In genomic region chr19:5827891-5828660, GRCh38 we compare ENCODE assay signal across 8 cellular contexts. TPM values are rescaled to one million over a fixed set of nuclear protein-coding genes. Genes with fewer than 3 reads are reported as not detected.
DNase-seq lines count a peak whose midpoint lies in the region; ATAC-seq, FAIRE-seq and TF ChIP-seq lines count a peak whose summit lies in the region.

No MANE protein-coding gene starts in this region.

- peak overlapping the region; percentile 98 for H4K91ac ChIP-seq in H1 (replicated peaks; ENCODE audit: insufficient read length, low read length)

- H4K5ac ChIP-seq in H1 (ENCODE audit: insufficient read length, low read depth, low read length) (peak overlapping the region; percentile 90), mesendoderm (ENCODE audit: low read length) (peak overlapping the region; percentile 5)

- TF ChIP-seq CTCF in H1 (IDR thresholded peaks at IDR 0.05; ENCODE audit: control extremely low read depth in 1 of 3, insufficient read depth in 1 of 3, low read depth in 1 of 3, low read length in 3 of 3) = no peak

- peak overlapping the region; percentile 84 to 95 (median 90) for H3K9ac ChIP-seq in BLaER1 treated with 17β-estradiol and CSF1 and Interleukin-3, amounts not matched to agents 10 nM and 100 nM
- H3K9ac ChIP-seq in H1 (replicated peaks in 1 of 4; ENCODE audit: extremely low read depth in 1 of 4, low read depth in 3 of 4, low read length in 3 of 4) (peak overlapping the region; percentile 45 to 94 (median 92)), mesendoderm (ENCODE audit: low read length) (peak overlapping the region; percentile 98)

- CTCF ChIA-PET in activated CD8-positive, alpha-beta T cell treated with anti-CD3 and anti-CD28 coated beads, Interleukin-2, amount 10 ng/mL, durations not matched to agents 7 days and 5 days (lab: Charles Lee) = interaction anchor here (1.0 to 5.3 kb wide), 17 partner anchors 12 to 194 kb away, joined by 3 to 63 read pairs (median 5); partner anchors contain the start of genes CATSPERD, FUT6, LONP1 and NRTN
- CTCF ChIA-PET in H1 (lab: Charles Lee; ENCODE audit: partially characterized antibody) = interaction anchor here (0.6 to 7.8 kb wide), 15 partner anchors 11 to 115 kb away, joined by 3 to 58 read pairs (median 4); partner anchors contain the start of genes FUT6, NDUFA11, NRTN and VMAC

- WGBS in H1 (ENCODE audit: extremely low coverage in 1 of 2, insufficient coverage in 1 of 2, insufficient read length in 1 of 2, insufficient replicate concordance in 2 of 2, low coverage in 1 of 2, low lambda C conversion rate in 2 of 2, missing lambda C conversion rate in 1 of 2), 2 experiments = 2% methylated on average over 85 of the region's 91 CpGs; no CpG with 5 or more reads in 1 of the 2 experiments
- no CpG with 5 or more reads among the region's 91 CpGs for WGBS in mesendoderm (ENCODE audit: extremely low coverage, insufficient coverage, low lambda C conversion rate)

- peak overlapping the region; percentile 92 for H3K4me3 Mint-ChIP-seq in activated CD8-positive, alpha-beta T cell treated with anti-CD3 and anti-CD28 coated beads, Interleukin-2, amount 10 ng/mL, durations not matched to agents 7 days and 5 days

- POLR2A ChIA-PET in activated CD8-positive, alpha-beta T cell treated with anti-CD3 and anti-CD28 coated beads, Interleukin-2, amount 10 ng/mL, durations not matched to agents 7 days and 5 days (lab: Charles Lee) = interaction anchor here (0.5 to 2.9 kb wide), 25 partner anchors 8 to 165 kb away, joined by 3 to 53 read pairs (median 4); partner anchors contain the start of genes CATSPERD, DUS3L, FUT6 and LONP1
- POLR2A ChIA-PET in H1 (lab: Charles Lee; ENCODE audit: partially characterized antibody) = interaction anchor here (0.6 to 5.9 kb wide), 49 partner anchors 9 to 1484 kb away, joined by 3 to 43 read pairs (median 5); partner anchors contain the start of genes DUS3L, FUT3, NDUFA11 and NRTN

- peaks cover 0 to 6% (median 0%) of the 10 kb centered on the region in 11 experiments; a peak in 5 of 22 replicates for H4K20me1 ChIP-seq in BLaER1 treated with 17β-estradiol and CSF1 and Interleukin-3, amounts not matched to agents 10 nM and 100 nM
- H4K20me1 ChIP-seq in H1 (replicated peaks in 1 of 2; ENCODE audit: control insufficient read depth in 1 of 2, insufficient read depth in 2 of 2, low read length in 2 of 2) = peaks cover 0 to 2% of the 10 kb centered on the region in 2 experiments

- H3K23ac ChIP-seq in H1 (ENCODE audit: insufficient read length) = no peak overlapping the region
- peak overlapping the region; percentile 89 for H3K23ac ChIP-seq in mesendoderm (ENCODE audit: low read length)

- H3K23me2 ChIP-seq in H1 (ENCODE audit: low read depth, low read length) = peaks cover 12% of the 10 kb centered on the region; the same call in 1 of the 2 replicates

- H3K4ac ChIP-seq in H1 (replicated peaks; ENCODE audit: insufficient read length, low read depth, low read length) (peak overlapping the region; percentile 88), mesendoderm (ENCODE audit: low read depth, low read length) (peak overlapping the region; percentile 62)

- H2BK15ac ChIP-seq in H1 (ENCODE audit: low read length) (peak overlapping the region; percentile 46; the same call in 1 of the 2 replicates), mesendoderm (replicated peaks; ENCODE audit: low read depth) (no peak overlapping the region)

- no peak for FAIRE-seq in H1 (lab: Jason Lieb, UNC)

- peaks cover 15% of the 10 kb centered on the region for H3K4me1 Mint-ChIP-seq in activated CD8-positive, alpha-beta T cell treated with anti-CD3 and anti-CD28 coated beads, Interleukin-2, amount 10 ng/mL, durations not matched to agents 7 days and 5 days (ENCODE audit: low read depth)

- H2AK5ac ChIP-seq in H1 (ENCODE audit: low read depth, low read length) (no peak overlapping the region), mesendoderm (ENCODE audit: low read length) (no peak overlapping the region)

- no peaks in the 10 kb centered on the region for H3K79me2 ChIP-seq in H1 (ENCODE audit: control insufficient read depth in 1 of 2, insufficient read depth in 2 of 2, low read length in 2 of 2)
- no peaks in the 10 kb centered on the region for H3K79me2 ChIP-seq in mesendoderm (ENCODE audit: control insufficient read depth, insufficient read depth, low read length)

- peak overlapping the region; percentile 88 for H2AFZ ChIP-seq in H1 (ENCODE audit: low read length)

- no peak for TF ChIP-seq RAD21 in H1 (IDR thresholded peaks at IDR 0.05 in 1 of 2, conservative IDR thresholded peaks at IDR 0.05 in 1 of 2; ENCODE audit: low read depth in 2 of 2, low read length in 2 of 2)

- no peaks in the 10 kb centered on the region for H3K9me3 ChIP-seq in BLaER1 treated with 17β-estradiol and CSF1 and Interleukin-3, amounts not matched to agents 10 nM and 100 nM (replicated peaks in 1 of 11)
- no peaks in the 10 kb centered on the region for H3K9me3 ChIP-seq in H1 (ENCODE audit: insufficient read depth in 2 of 2, low read depth in 1 of 2, low read length in 1 of 2)

- no peaks in the 10 kb centered on the region for H3K36me3 ChIP-seq in BLaER1 treated with 17β-estradiol and CSF1 and Interleukin-3, amounts not matched to agents 10 nM and 100 nM
- H3K36me3 ChIP-seq in H1 (ENCODE audit: control insufficient read depth in 2 of 4, insufficient read depth in 4 of 4, low read length in 3 of 4) = no peaks in the 10 kb centered on the region
- H3K36me3 ChIP-seq in mesendoderm (ENCODE audit: control insufficient read depth, insufficient read depth, low read length) = no peaks in the 10 kb centered on the region

- H3K18ac ChIP-seq in H1 (ENCODE audit: extremely low read depth, low read length) (peak overlapping the region; percentile 82), mesendoderm (ENCODE audit: low read length) (peak overlapping the region; percentile 10)

- peak in 1 of 2 experiments; percentile 97; a peak in 2 of 3 replicates for TF ChIP-seq POLR2A in H1 (IDR thresholded peaks at IDR 0.05; ENCODE audit: control extremely low read depth in 1 of 2, low read depth in 2 of 2, low read length in 2 of 2)

- no peak overlapping the region for H2BK20ac ChIP-seq in H1 (ENCODE audit: low read length)

- DNase-seq in NCI-H748 treated with DMSO at 0.1 percent for 48 hours (lab: John Stamatoyannopoulos, UW) = peak; percentile 84
- peak; percentile 96 for DNase-seq in activated CD8-positive, alpha-beta T cell treated with anti-CD3 and anti-CD28 coated beads, Interleukin-2, amount 10 ng/mL, durations not matched to agents 7 days and 5 days
- DNase-seq in H1 (ENCODE audit: low read depth in 1 of 2, low spot score in 2 of 2) = peak; percentile 84 to 97
- peak; percentile 96 for DNase-seq in mesendoderm
- DNase-seq in stimulated activated CD4-positive, alpha-beta T cell treated with anti-CD3 and anti-CD28 coated beads, TNF-alpha, amount 100 ng/mL, for 48 hours (ENCODE audit: low read depth in 3 of 3) = peak; percentile 92 to 98 (median 92)

- H3K56ac ChIP-seq in H1 (replicated peaks; ENCODE audit: insufficient read length, low read depth, low read length) (peak overlapping the region; percentile 98), mesendoderm (ENCODE audit: low read length) (peak overlapping the region; percentile 96)

- no peaks in the 10 kb centered on the region for H3K9me3 Mint-ChIP-seq in activated CD8-positive, alpha-beta T cell treated with anti-CD3 and anti-CD28 coated beads, Interleukin-2, amount 10 ng/mL, durations not matched to agents 7 days and 5 days (ENCODE audit: insufficient read depth)

- peak overlapping the region; percentile 97 for H3K27ac Mint-ChIP-seq in activated CD8-positive, alpha-beta T cell treated with anti-CD3 and anti-CD28 coated beads, Interleukin-2, amount 10 ng/mL, durations not matched to agents 7 days and 5 days

- peak overlapping the region; percentile 85 to 99 (median 97) for H3K4me2 ChIP-seq in BLaER1 treated with 17β-estradiol and CSF1 and Interleukin-3, amounts not matched to agents 10 nM and 100 nM
- H3K4me2 ChIP-seq in H1 (ENCODE audit: insufficient read depth in 1 of 2, low read depth in 2 of 2, low read length in 2 of 2) (peak overlapping the region; percentile 92 to 99), mesendoderm (ENCODE audit: low read length) (peak overlapping the region; percentile 98)

- H3K27ac ChIP-seq in BLaER1 treated with 17β-estradiol and CSF1 and Interleukin-3, amounts not matched to agents 10 nM and 100 nM = peak overlapping the region; percentile 85 to 98 (median 92)
- H3K27ac ChIP-seq in H1 (ENCODE audit: low read depth, low read length) = peak overlapping the region; percentile 88
- H3K27ac ChIP-seq in mesendoderm (ENCODE audit: low read depth, low read length) = peak overlapping the region; percentile 59

- H2BK12ac ChIP-seq in H1 (ENCODE audit: low read depth, low read length) = no peak overlapping the region

- H3K36me3 Mint-ChIP-seq in activated CD8-positive, alpha-beta T cell treated with anti-CD3 and anti-CD28 coated beads, Interleukin-2, amount 10 ng/mL, durations not matched to agents 7 days and 5 days (ENCODE audit: low read depth) = no peaks in the 10 kb centered on the region

- H3K4me1 ChIP-seq in BLaER1 treated with 17β-estradiol and CSF1 and Interleukin-3, amounts not matched to agents 10 nM and 100 nM = peaks cover 28 to 40% (median 35%) of the 10 kb centered on the region in 10 experiments
- H3K4me1 ChIP-seq in H1 (replicated peaks in 1 of 4; ENCODE audit: control insufficient read depth in 3 of 4, insufficient read depth in 4 of 4, low read length in 3 of 4) (peaks cover 0 to 8% (median 6%) of the 10 kb centered on the region in 4 experiments; a peak in 6 of 7 replicates), mesendoderm (ENCODE audit: control insufficient read depth, low read depth, low read length) (peaks cover 3% of the 10 kb centered on the region)

- H3K79me1 ChIP-seq in H1 (ENCODE audit: low read depth, low read length) = no peaks in the 10 kb centered on the region
- no peaks in the 10 kb centered on the region for H3K79me1 ChIP-seq in mesendoderm (ENCODE audit: low read length)

- TF ChIP-seq EP300 in H1 (IDR thresholded peaks at IDR 0.05; ENCODE audit: borderline replicate concordance in 1 of 2, low read depth in 2 of 2, low read length in 2 of 2) = no peak

- no peaks in the 10 kb centered on the region for H3K27me3 Mint-ChIP-seq in activated CD8-positive, alpha-beta T cell treated with anti-CD3 and anti-CD28 coated beads, Interleukin-2, amount 10 ng/mL, durations not matched to agents 7 days and 5 days (ENCODE audit: low read depth)

- no peak overlapping the region for H2BK120ac ChIP-seq in H1 (replicated peaks; ENCODE audit: low read depth, low read length)
- no peak overlapping the region for H2BK120ac ChIP-seq in mesendoderm (ENCODE audit: low read depth, low read length)

- peak; percentile 68 for ATAC-seq in GM19328 (IDR thresholded peaks at IDR 0.05; ENCODE audit: unreplicated experiment)
- ATAC-seq in HG03442 (IDR thresholded peaks at IDR 0.05; ENCODE audit: unreplicated experiment) = peak; percentile 72
- ATAC-seq in activated CD8-positive, alpha-beta T cell treated with anti-CD3 and anti-CD28 coated beads, Interleukin-2, amount 10 ng/mL, durations not matched to agents 7 days and 5 days = peak; percentile 86

- peak overlapping the region; percentile 91; the same call in 1 of the 2 replicates for H2BK5ac ChIP-seq in H1 (ENCODE audit: low read depth, low read length)
- H2BK5ac ChIP-seq in mesendoderm (ENCODE audit: low read length) = peak overlapping the region; percentile 54

- H3K4me3 ChIP-seq in BLaER1 treated with 17β-estradiol and CSF1 and Interleukin-3, amounts not matched to agents 10 nM and 100 nM = peak overlapping the region; percentile 57 to 81 (median 70)
- H3K4me3 ChIP-seq in H1 (ENCODE audit: extremely low read depth in 1 of 4, insufficient read depth in 2 of 4, low read depth in 3 of 4, low read length in 4 of 4) (peak overlapping the region; percentile 72 to 89 (median 76)), mesendoderm (ENCODE audit: low read length) (peak overlapping the region; percentile 83)

- H3K27me3 ChIP-seq in BLaER1 treated with 17β-estradiol and CSF1 and Interleukin-3, amounts not matched to agents 10 nM and 100 nM = 0 out of 22 replicates have a peak, but pooled peaks cover 0 to 8% (median 0%) of the 10 kb centered on the region in 11 experiments
- H3K27me3 ChIP-seq in H1 (replicated peaks in 1 of 4; ENCODE audit: control insufficient read depth in 3 of 4, extremely low read depth in 1 of 4, insufficient read depth in 3 of 4, low read length in 3 of 4) (no peaks in the 10 kb centered on the region; a peak in 1 of 7 replicates), mesendoderm (ENCODE audit: insufficient read depth, low read length, poor library complexity) (no peaks in the 10 kb centered on the region)

- peak overlapping the region; percentile 97 for H4K8ac ChIP-seq in H1 (ENCODE audit: extremely low read depth, insufficient read depth, low read length)
- no peak overlapping the region for H4K8ac ChIP-seq in mesendoderm (ENCODE audit: low read depth, low read length)

- H3K14ac ChIP-seq in H1 (ENCODE audit: insufficient read length) = no peak overlapping the region

RNA-seq across cellular contexts. Expression of gene FUT6, which starts 11.4 kb away (rescaled TPM):
- under 1 TPM; 0.16 to 0.18 TPM for total RNA-seq in activated CD8-positive, alpha-beta T cell treated with anti-CD3 and anti-CD28 coated beads, Interleukin-2, amount 10 ng/mL, durations not matched to agents 7 days and 5 days
- total RNA-seq in H1 (2021; fragmentation: NEBNext Ultra II Directional; extraction: Animal tissue kit (Norgen Biotek cat#: 25700)) = not detected in 2 replicates
- not detected in 2 replicates for polyA plus RNA-seq in H1 (2011; rRNA removed)
- polyA plus RNA-seq in H1 (2011; cell fraction: cytosol; rRNA removed) = not detected
- polyA plus RNA-seq in H1 (2011; cell fraction: nucleus; rRNA removed) = not detected
- 0.08 TPM in 1 of 4 replicates, not detected in the others for polyA plus RNA-seq in H1 (2012, experiment 1 of 2)
- polyA plus RNA-seq in H1 (2012, experiment 2 of 2) = not detected
- polyA plus RNA-seq in H1 (2013, experiment 1 of 2) = 0.02 TPM
- not detected for polyA plus RNA-seq in H1 (2013, experiment 2 of 2)
- polyA minus RNA-seq in H1 (2011; rRNA and poly(A)+ RNA removed) = not detected in 2 replicates
- not detected for polyA minus RNA-seq in H1 (2011; cell fraction: cytosol; rRNA and poly(A)+ RNA removed)
- not detected for polyA minus RNA-seq in H1 (2011; cell fraction: nucleus; rRNA and poly(A)+ RNA removed)
- not detected for polyA plus RNA-seq in mesendoderm (2013, experiment 1 of 2)
- not detected for polyA plus RNA-seq in mesendoderm (2013, experiment 2 of 2)

RNA-seq across cellular contexts. Expression of gene FUT3, which starts 23.2 kb away (rescaled TPM):
- not detected for total RNA-seq in activated CD8-positive, alpha-beta T cell treated with anti-CD3 and anti-CD28 coated beads, Interleukin-2, amount 10 ng/mL, durations not matched to agents 7 days and 5 days
- 0.40 and 0.63 TPM in 2 replicates for total RNA-seq in H1 (2021; fragmentation: NEBNext Ultra II Directional; extraction: Animal tissue kit (Norgen Biotek cat#: 25700))
- polyA plus RNA-seq in H1 (2011; rRNA removed) = 0.15 and 0.41 TPM in 2 replicates
- polyA plus RNA-seq in H1 (2011; cell fraction: cytosol; rRNA removed) = 0.23 TPM
- 0.17 TPM for polyA plus RNA-seq in H1 (2011; cell fraction: nucleus; rRNA removed)
- 0.12 to 0.35 TPM (median 0.15 TPM) in 4 replicates for polyA plus RNA-seq in H1 (2012, experiment 1 of 2)
- polyA plus RNA-seq in H1 (2012, experiment 2 of 2) = 0.13 TPM
- polyA plus RNA-seq in H1 (2013, experiment 1 of 2) = 0.51 TPM
- 0.42 TPM for polyA plus RNA-seq in H1 (2013, experiment 2 of 2)
- polyA minus RNA-seq in H1 (2011; rRNA and poly(A)+ RNA removed) = 0.49 TPM in 1 of 2 replicates, not detected in the other
- polyA minus RNA-seq in H1 (2011; cell fraction: cytosol; rRNA and poly(A)+ RNA removed) = not detected
- not detected for polyA minus RNA-seq in H1 (2011; cell fraction: nucleus; rRNA and poly(A)+ RNA removed)
- polyA plus RNA-seq in mesendoderm (2013, experiment 1 of 2) = 0.08 TPM
- 0.07 TPM for polyA plus RNA-seq in mesendoderm (2013, experiment 2 of 2)

RNA-seq across cellular contexts. Expression of gene NRTN, which starts 23.2 kb away (rescaled TPM):
- not detected for total RNA-seq in activated CD8-positive, alpha-beta T cell treated with anti-CD3 and anti-CD28 coated beads, Interleukin-2, amount 10 ng/mL, durations not matched to agents 7 days and 5 days
- total RNA-seq in H1 (2021; fragmentation: NEBNext Ultra II Directional; extraction: Animal tissue kit (Norgen Biotek cat#: 25700)) = 4.6 and 5.3 TPM in 2 replicates
- 3.9 and 5.9 TPM in 2 replicates for polyA plus RNA-seq in H1 (2011; rRNA removed)
- polyA plus RNA-seq in H1 (2011; cell fraction: cytosol; rRNA removed) = 4.0 TPM
- 5.5 TPM for polyA plus RNA-seq in H1 (2011; cell fraction: nucleus; rRNA removed)
- polyA plus RNA-seq in H1 (2012, experiment 1 of 2) = 1.2 to 4.4 TPM (median 4.2 TPM) in 4 replicates
- polyA plus RNA-seq in H1 (2012, experiment 2 of 2) = 2.0 TPM
- 3.0 TPM for polyA plus RNA-seq in H1 (2013, experiment 1 of 2)
- polyA plus RNA-seq in H1 (2013, experiment 2 of 2) = 3.9 TPM
- 1.5 and 1.6 TPM in 2 replicates for polyA minus RNA-seq in H1 (2011; rRNA and poly(A)+ RNA removed)
- polyA minus RNA-seq in H1 (2011; cell fraction: cytosol; rRNA and poly(A)+ RNA removed) = 4.6 TPM
- 5.3 TPM for polyA minus RNA-seq in H1 (2011; cell fraction: nucleus; rRNA and poly(A)+ RNA removed)
- 4.4 TPM for polyA plus RNA-seq in mesendoderm (2013, experiment 1 of 2)
- 3.9 TPM for polyA plus RNA-seq in mesendoderm (2013, experiment 2 of 2)

RNA-seq across cellular contexts. Expression of gene DUS3L, which starts 37.1 kb away (rescaled TPM):
- 10 to 100 TPM; 56.6 to 66.3 TPM for total RNA-seq in activated CD8-positive, alpha-beta T cell treated with anti-CD3 and anti-CD28 coated beads, Interleukin-2, amount 10 ng/mL, durations not matched to agents 7 days and 5 days
- total RNA-seq in H1 (2021; fragmentation: NEBNext Ultra II Directional; extraction: Animal tissue kit (Norgen Biotek cat#: 25700)) = 39.1 and 39.4 TPM in 2 replicates
- polyA plus RNA-seq in H1 (2011; rRNA removed) = 37.6 and 45.8 TPM in 2 replicates
- polyA plus RNA-seq in H1 (2011; cell fraction: cytosol; rRNA removed) = 42.4 TPM
- 92.4 TPM for polyA plus RNA-seq in H1 (2011; cell fraction: nucleus; rRNA removed)
- 35.1 to 50.2 TPM (median 40.6 TPM) in 4 replicates for polyA plus RNA-seq in H1 (2012, experiment 1 of 2)
- 36.3 TPM for polyA plus RNA-seq in H1 (2012, experiment 2 of 2)
- polyA plus RNA-seq in H1 (2013, experiment 1 of 2) = 22.4 TPM
- 21.2 TPM for polyA plus RNA-seq in H1 (2013, experiment 2 of 2)
- polyA minus RNA-seq in H1 (2011; rRNA and poly(A)+ RNA removed) = 15.4 and 18.5 TPM in 2 replicates
- 51.6 TPM for polyA minus RNA-seq in H1 (2011; cell fraction: cytosol; rRNA and poly(A)+ RNA removed)
- polyA minus RNA-seq in H1 (2011; cell fraction: nucleus; rRNA and poly(A)+ RNA removed) = 35.5 TPM
- polyA plus RNA-seq in mesendoderm (2013, experiment 1 of 2) = 36.7 TPM
- polyA plus RNA-seq in mesendoderm (2013, experiment 2 of 2) = 35.7 TPM

RNA-seq across cellular contexts. Expression of gene FUT5, which starts 42.3 kb away (rescaled TPM):
- total RNA-seq in activated CD8-positive, alpha-beta T cell treated with anti-CD3 and anti-CD28 coated beads, Interleukin-2, amount 10 ng/mL, durations not matched to agents 7 days and 5 days = not detected
- total RNA-seq in H1 (2021; fragmentation: NEBNext Ultra II Directional; extraction: Animal tissue kit (Norgen Biotek cat#: 25700)) = not detected in 2 replicates
- polyA plus RNA-seq in H1 (2011; rRNA removed) = not detected in 2 replicates
- not detected for polyA plus RNA-seq in H1 (2011; cell fraction: cytosol; rRNA removed)
- not detected for polyA plus RNA-seq in H1 (2011; cell fraction: nucleus; rRNA removed)
- not detected in 4 replicates for polyA plus RNA-seq in H1 (2012, experiment 1 of 2)
- not detected for polyA plus RNA-seq in H1 (2012, experiment 2 of 2)
- not detected for polyA plus RNA-seq in H1 (2013, experiment 1 of 2)
- not detected for polyA plus RNA-seq in H1 (2013, experiment 2 of 2)
- polyA minus RNA-seq in H1 (2011; rRNA and poly(A)+ RNA removed) = 0.50 TPM in 1 of 2 replicates, not detected in the other
- not detected for polyA minus RNA-seq in H1 (2011; cell fraction: cytosol; rRNA and poly(A)+ RNA removed)
- not detected for polyA minus RNA-seq in H1 (2011; cell fraction: nucleus; rRNA and poly(A)+ RNA removed)
- polyA plus RNA-seq in mesendoderm (2013, experiment 1 of 2) = not detected
- polyA plus RNA-seq in mesendoderm (2013, experiment 2 of 2) = not detected

Comparison
In these comparisons a context has a peak if more than half of its experiments do, and no peak if none do; other contexts are left out.
1. Peak in every context shown above with its lines: DNase-seq, ATAC-seq, H3K4me3 ChIP-seq and H3K27ac ChIP-seq.